Comparison of ENCODE assay signal across 8 cellular contexts in the genomic region with DNA sequence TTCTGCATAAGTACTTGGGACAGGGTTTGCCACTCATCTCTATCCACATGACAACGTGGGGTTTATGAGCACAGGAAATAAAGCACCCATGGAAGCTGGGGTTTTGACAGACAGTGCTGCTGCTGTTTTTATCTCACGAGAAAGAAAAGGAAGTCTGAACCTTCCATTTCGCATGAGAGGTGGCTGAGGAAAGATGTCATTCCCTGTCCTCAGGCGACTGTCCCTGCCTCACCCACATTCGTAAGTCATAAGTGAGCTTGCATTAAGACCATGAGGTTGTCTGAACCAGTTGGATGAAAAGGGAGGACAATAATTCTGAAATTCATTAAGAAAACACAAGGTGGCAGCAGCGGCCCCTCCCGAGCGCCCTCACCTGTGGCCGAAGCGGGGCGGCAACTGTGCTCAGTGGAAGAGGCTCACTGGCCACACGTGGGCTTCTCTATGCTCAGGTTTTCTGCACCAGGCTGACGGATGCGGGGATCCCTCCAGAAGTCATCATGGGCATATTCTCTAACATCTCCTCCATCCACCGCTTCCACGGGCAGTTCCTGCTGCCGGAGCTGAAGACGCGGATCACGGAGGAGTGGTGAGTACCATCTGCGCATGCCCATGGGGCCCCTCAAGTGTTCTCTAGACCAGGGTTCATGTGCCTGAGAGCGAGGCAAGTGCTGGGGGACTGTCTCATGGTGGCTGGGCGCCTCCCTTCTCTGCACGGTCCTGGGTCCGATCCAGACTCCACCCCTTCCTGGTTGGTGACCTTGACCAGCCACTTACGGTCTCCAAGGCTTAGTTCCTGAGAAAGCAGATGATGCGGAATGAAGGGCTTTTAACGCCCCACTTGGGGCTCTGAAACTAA. TPM values are rescaled to one million over a fixed set of nuclear protein-coding genes. Genes with fewer than 3 reads are reported as not detected.
DNase-seq lines count a peak whose midpoint lies in the region; ATAC-seq and TF ChIP-seq lines count a peak whose summit lies in the region.

No MANE protein-coding gene starts in this region.

- no peaks in the 10 kb centered on the region for H3K9me3 ChIP-seq in WERI-Rb-1 (ENCODE audit: severe bottlenecking)
- H3K9me3 ChIP-seq in right lobe of liver, result no peaks in the 10 kb centered on the region

- H3K36me3 ChIP-seq in WERI-Rb-1, result no peaks in the 10 kb centered on the region
- no peaks in the 10 kb centered on the region for H3K36me3 ChIP-seq in right lobe of liver

- DNase-seq in NCI-H187 (lab: John Stamatoyannopoulos, UW), result peak; percentile 58 to 78
- DNase-seq in WERI-Rb-1, result peak; percentile 70
- DNase-seq in cardiac fibroblast (ENCODE audit: low read depth in 2 of 2), result peak; percentile 59
- peak in 2 of 3 donors; percentile 73 to 74 for DNase-seq in right lobe of liver
- peak; percentile 26 for DNase-seq in stimulated activated CD8-positive, alpha-beta memory T cell treated with anti-CD3 and anti-CD28 coated beads, Interleukin-12 subunit alpha, Interleukin-12 subunit beta, amount 100 ng/mL, for 1 hour (ENCODE audit: low read depth)
- DNase-seq in NCI-H1105 (lab: John Stamatoyannopoulos, UW), result no peak

- ATAC-seq in right lobe of liver, result peak; percentile 97 to 100 (median 99)

- peak overlapping the region; percentile 59 for H3K27ac ChIP-seq in 22Rv1
- H3K27ac ChIP-seq in WERI-Rb-1, result no peak overlapping the region
- H3K27ac ChIP-seq in right lobe of liver, result no peak overlapping the region

- peak; percentile 93 for TF ChIP-seq CTCF in 22Rv1 (IDR thresholded peaks at IDR 0.05)
- peak; percentile 74 for TF ChIP-seq CTCF in GM12875 (IDR thresholded peaks at IDR 0.05; ENCODE audit: borderline replicate concordance, insufficient read depth, low read depth, low read length)
- peak; percentile 67 for TF ChIP-seq CTCF in WERI-Rb-1 (IDR thresholded peaks at IDR 0.05; ENCODE audit: low read depth, low read length)
- TF ChIP-seq CTCF in cardiac fibroblast (IDR thresholded peaks at IDR 0.05; ENCODE audit: low read depth, low read length), result peak; percentile 71
- TF ChIP-seq CTCF in right lobe of liver (IDR thresholded peaks at IDR 0.05), result peak; percentile 68 to 76 (median 73)

- no peaks in the 10 kb centered on the region for H3K27me3 ChIP-seq in WERI-Rb-1 (ENCODE audit: insufficient read depth, low read depth, severe bottlenecking)
- no peaks in the 10 kb centered on the region for H3K27me3 ChIP-seq in right lobe of liver

- 37% methylated on average over 19 of the region's 28 CpGs for whole genome bisulfite sequencing in right lobe of liver (ENCODE audit: insufficient coverage, low coverage, low lambda C conversion rate, missing lambda C conversion rate)

- peaks cover 0 to 5% (median 0%) of the 10 kb centered on the region in 4 donors for H3K4me1 ChIP-seq in right lobe of liver

- no peak overlapping the region for H3K4me3 ChIP-seq in GM12875 (ENCODE audit: low read depth, low read length)
- no peak overlapping the region for H3K4me3 ChIP-seq in WERI-Rb-1 (ENCODE audit: low read depth, low read length)
- H3K4me3 ChIP-seq in cardiac fibroblast (replicated peaks in 1 of 2; ENCODE audit: low read depth in 2 of 2, low read length in 2 of 2), result peak overlapping the region in 1 of 2 donors; percentile 26
- H3K4me3 ChIP-seq in right lobe of liver, result peak overlapping the region in 2 of 3 donors; percentile 2 to 37

- no peak for TF ChIP-seq POLR2A in right lobe of liver (IDR thresholded peaks at IDR 0.05)

- intact Hi-C loops in right lobe of liver (cut with DNase I), result loop anchor here in 1 of 2 donors (10.0 kb wide), 2 partner anchors 91 to 301 kb away; a partner anchor contains a TSS

RNA-seq across cellular contexts. Expression of a gene that starts 54.7 kb away (rescaled TPM):
- 10 to 100 TPM in 4 of 6 experiments, 1 to 10 TPM in 2; 6.5 to 51.5 (median 31.2) TPM for total RNA-seq in right lobe of liver

RNA-seq across cellular contexts. Expression of a gene that starts 56.5 kb away (rescaled TPM):
- total RNA-seq in right lobe of liver, result 1 to 10 TPM; 1.7 to 3.1 (median 2.4) TPM

Comparison
In these comparisons a context has a peak if more than half of its experiments do, and no peak if none do; other contexts are left out.
1. H3K4me3 ChIP-seq: peak in right lobe of liver (2 of 3); none in GM12875 (single experiment) and WERI-Rb-1 (single experiment).
2. Peak in every context shown above with its lines, with median percentiles within 50 percentile points of each other: CTCF ChIP-seq.